8 cellular contexts compared by ENCODE assay signal in the genomic region with DNA sequence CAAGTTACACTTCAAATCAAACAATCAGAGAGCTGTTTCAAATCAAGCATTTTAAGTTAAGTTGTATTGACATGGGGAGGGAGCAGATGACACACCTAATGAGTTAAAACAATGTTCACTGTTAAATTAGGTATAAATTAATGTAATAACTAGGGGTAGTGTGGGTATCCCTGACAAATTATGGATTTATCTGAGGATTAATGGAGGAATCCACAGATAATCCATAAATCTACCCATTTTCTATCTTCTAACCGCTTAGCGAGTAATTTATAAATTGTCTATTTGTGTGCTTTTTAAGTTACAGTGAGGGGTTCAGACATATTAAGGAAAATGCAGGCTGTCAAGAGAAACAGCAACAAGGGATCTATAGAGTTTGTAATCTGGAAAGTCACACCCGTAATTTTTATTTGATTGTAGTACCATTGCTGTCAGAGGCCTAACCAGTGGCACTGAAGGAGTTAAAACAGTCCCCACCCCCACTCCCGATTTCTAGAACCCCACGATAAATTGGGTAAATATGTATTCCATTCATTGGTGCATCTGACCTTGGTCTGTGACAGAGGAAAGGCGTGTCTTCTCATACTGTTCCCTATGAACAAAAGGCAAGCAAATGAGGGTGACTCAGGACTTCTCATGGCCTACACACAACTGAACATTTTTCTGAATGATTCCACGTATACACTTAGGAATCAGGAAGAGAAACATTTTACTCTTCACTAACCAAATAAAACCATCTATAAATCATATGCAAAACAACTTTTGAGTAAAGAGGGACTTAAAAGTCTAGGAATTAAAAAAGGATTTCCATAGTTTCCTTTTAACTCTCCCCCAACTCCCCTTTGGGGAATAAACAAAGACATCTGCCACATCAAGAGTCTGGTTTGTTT. TPM values are rescaled to one million over a fixed set of nuclear protein-coding genes. Genes with fewer than 3 reads are reported as not detected.
A peak's percentile ranks its signal among the peaks of the same experiment; 100 is the strongest.
DNase-seq lines count a peak whose midpoint lies in the region; ATAC-seq and TF ChIP-seq lines count a peak whose summit lies in the region.

No MANE protein-coding gene starts in this region.

- peak overlapping the region; percentile 89 to 97 for H3K4me3 Mint-ChIP-seq in activated T-cell treated with anti-CD3 and anti-CD28 coated beads, Interleukin-2, amount 50 U/mL, for 72 hours
- peak overlapping the region; percentile 72 for H3K4me3 Mint-ChIP-seq in T-helper 1 cell treated with Interleukin-12 subunit alpha and Interleukin-12 subunit beta and Interleukin-4 antibody, amounts not matched to agents 30 μg/mL and 1 μg/mL, for 36 hours
- H3K4me3 Mint-ChIP-seq in endodermal cell (no peak overlapping the region), naive B cell (peak overlapping the region; percentile 38 to 98 (median 57))

- peak in 1 of 2 donors; percentile 29 for DNase-seq in activated T-cell treated with anti-CD3 and anti-CD28 coated beads, Interleukin-2, amount 50 U/mL, for 72 hours
- no peak for DNase-seq in activated T-cell treated with anti-CD3 and anti-CD28 coated beads, Interleukin-2, amount 50 U/mL, for 1 hour
- DNase-seq in NCI-H146 (lab: John Stamatoyannopoulos, UW), result peak; percentile 34
- no peak for DNase-seq in endodermal cell
- DNase-seq in naive B cell, result no peak

- peak overlapping the region; percentile 92 for H3K4me3 ChIP-seq in endodermal cell (ENCODE audit: low read length)

- peaks cover 68% of the 10 kb centered on the region for H3K4me1 Mint-ChIP-seq in activated T-cell treated with anti-CD3 and anti-CD28 coated beads, Interleukin-2, amount 50 U/mL, for 72 hours (ENCODE audit: low read depth)
- peaks cover 61% of the 10 kb centered on the region for H3K4me1 Mint-ChIP-seq in T-helper 1 cell treated with Interleukin-12 subunit alpha and Interleukin-12 subunit beta and Interleukin-4 antibody, amounts not matched to agents 30 μg/mL and 1 μg/mL, for 36 hours (ENCODE audit: low read depth)
- peaks cover 53% of the 10 kb centered on the region for H3K4me1 Mint-ChIP-seq in endodermal cell
- H3K4me1 Mint-ChIP-seq in naive B cell, result peaks cover 53 to 87% (median 59%) of the 10 kb centered on the region in 3 donors

- no peaks in the 10 kb centered on the region for H3K4me1 ChIP-seq in endodermal cell (ENCODE audit: control insufficient read depth, insufficient read depth, low read length)

- no peaks in the 10 kb centered on the region for H3K27me3 ChIP-seq in endodermal cell (ENCODE audit: control insufficient read depth, insufficient read depth, low read length, poor library complexity, severe bottlenecking)

- H3K9me3 ChIP-seq in endodermal cell (ENCODE audit: control insufficient read depth, low read length), result no peaks in the 10 kb centered on the region

- no peak overlapping the region for H3K9ac ChIP-seq in endodermal cell (ENCODE audit: extremely low read depth, low read length, poor library complexity, severe bottlenecking)

- no peak for TF ChIP-seq CTCF in endodermal cell (conservative IDR thresholded peaks at IDR 0.05)

- peak overlapping the region; percentile 94 for H3K27ac Mint-ChIP-seq in activated T-cell treated with anti-CD3 and anti-CD28 coated beads, Interleukin-2, amount 50 U/mL, for 72 hours
- peak overlapping the region; percentile 85 for H3K27ac Mint-ChIP-seq in T-helper 1 cell treated with Interleukin-12 subunit alpha and Interleukin-12 subunit beta and Interleukin-4 antibody, amounts not matched to agents 30 μg/mL and 1 μg/mL, for 36 hours
- peak overlapping the region; percentile 49 for H3K27ac Mint-ChIP-seq in endodermal cell
- H3K27ac Mint-ChIP-seq in naive B cell, result peak overlapping the region; percentile 67 to 100 (median 88)

- H3K9me3 Mint-ChIP-seq in activated T-cell treated with anti-CD3 and anti-CD28 coated beads, Interleukin-2, amount 50 U/mL, for 72 hours, result no peaks in the 10 kb centered on the region
- H3K9me3 Mint-ChIP-seq in T-helper 1 cell treated with Interleukin-12 subunit alpha and Interleukin-12 subunit beta and Interleukin-4 antibody, amounts not matched to agents 30 μg/mL and 1 μg/mL, for 36 hours, result no peaks in the 10 kb centered on the region
- H3K9me3 Mint-ChIP-seq in endodermal cell (no peaks in the 10 kb centered on the region), naive B cell (no peaks in the 10 kb centered on the region)

- 83 to 89% methylated on average over 3 to 7 of the region's 7 CpGs for WGBS in endodermal cell (ENCODE audit: insufficient coverage in 1 of 2, insufficient read length in 1 of 2), 2 experiments

- H3K27me3 Mint-ChIP-seq in activated T-cell treated with anti-CD3 and anti-CD28 coated beads, Interleukin-2, amount 50 U/mL, for 72 hours (ENCODE audit: low read depth), result no peaks in the 10 kb centered on the region
- no peaks in the 10 kb centered on the region for H3K27me3 Mint-ChIP-seq in T-helper 1 cell treated with Interleukin-12 subunit alpha and Interleukin-12 subunit beta and Interleukin-4 antibody, amounts not matched to agents 30 μg/mL and 1 μg/mL, for 36 hours (ENCODE audit: low read depth)
- H3K27me3 Mint-ChIP-seq in endodermal cell (ENCODE audit: insufficient read depth), result no peaks in the 10 kb centered on the region
- H3K27me3 Mint-ChIP-seq in naive B cell, result no peaks in the 10 kb centered on the region

- H3K36me3 Mint-ChIP-seq in activated T-cell treated with anti-CD3 and anti-CD28 coated beads, Interleukin-2, amount 50 U/mL, for 72 hours (ENCODE audit: insufficient read depth in 2 of 2), result peaks cover 31 to 42% of the 10 kb centered on the region in 2 donors
- H3K36me3 Mint-ChIP-seq in T-helper 1 cell treated with Interleukin-12 subunit alpha and Interleukin-12 subunit beta and Interleukin-4 antibody, amounts not matched to agents 30 μg/mL and 1 μg/mL, for 36 hours (ENCODE audit: low read depth), result peaks cover 46% of the 10 kb centered on the region
- H3K36me3 Mint-ChIP-seq in endodermal cell (ENCODE audit: low read depth) (peaks cover 19% of the 10 kb centered on the region), naive B cell (no peaks in the 10 kb centered on the region)

- peaks cover 49% of the 10 kb centered on the region for H3K36me3 ChIP-seq in endodermal cell (ENCODE audit: control insufficient read depth, insufficient read depth, low read length)

- peak overlapping the region; percentile 52 for H3K27ac ChIP-seq in endodermal cell (ENCODE audit: low read depth, low read length)

- ATAC-seq in activated T-cell treated with anti-CD3 and anti-CD28 coated beads, Interleukin-2, amount 50 U/mL, for 72 hours (replicated peaks in 1 of 2), result peak in 1 of 2 donors; percentile 32
- ATAC-seq in naive B cell (ENCODE audit: low read depth in 2 of 2) (no peak), HG03039 (IDR thresholded peaks at IDR 0.05; ENCODE audit: unreplicated experiment) (no peak), HG03460 (IDR thresholded peaks at IDR 0.05; ENCODE audit: unreplicated experiment) (no peak)

RNA-seq across cellular contexts. Expression of a gene that starts 7.4 kb away (rescaled TPM):
- 100 to 1,000 TPM; 238 to 283 TPM for total RNA-seq in activated T-cell treated with anti-CD3 and anti-CD28 coated beads, Interleukin-2, amount 50 U/mL, for 72 hours
- 10 to 100 TPM; 41.6 to 45.7 TPM for total RNA-seq in endodermal cell
- 63.2 TPM for polyA plus RNA-seq in endodermal cell (2013, experiment 1 of 2)
- 56.4 TPM for polyA plus RNA-seq in endodermal cell (2013, experiment 2 of 2)
- 10 to 100 TPM; 40.3 to 66.1 (median 55.3) TPM for polyA plus RNA-seq in naive B cell (ENCODE audit: low read depth in 6 of 6)

Comparison
In these comparisons a context has a peak if more than half of its experiments do, and no peak if none do; other contexts are left out.
1. RNA of a gene that starts 7.4 kb away (total RNA-seq): 238 to 283 TPM in activated T-cell treated with anti-CD3 and anti-CD28 coated beads, Interleukin-2, amount 50 U/mL, for 72 hours; 41.6 to 45.7 TPM in endodermal cell; every median in the first group is over 4 times any median in the second.
2. Peak in every context shown above with its lines, with median percentiles within 50 percentile points of each other: H3K27ac Mint-ChIP-seq.